Comparison of ENCODE assay signal across 4 cellular contexts in genomic region chr10:21628645-21629044, GRCh38.
DNase-seq lines count a peak whose midpoint lies in the region; ATAC-seq and TF ChIP-seq lines count a peak whose summit lies in the region.
"Not testable (repeated sequence)": the region's sequence is repeated elsewhere in the genome, so short reads cannot be mapped to it uniquely, and the experiment has no call there.

No MANE protein-coding gene starts in this region.

- H3K4me1 ChIP-seq in liver (ENCODE audit: control insufficient read depth in 4 of 4, insufficient read depth in 4 of 4, low read length in 3 of 4); right lobe of liver: not testable (repeated sequence)

- not testable (repeated sequence) for H3K4me3 ChIP-seq in liver (ENCODE audit: low read depth in 1 of 3, low read length in 3 of 3); right lobe of liver

- TF ChIP-seq CTCF in liver (IDR thresholded peaks at IDR 0.05; ENCODE audit: low read depth, low read length, missing input control); right lobe of liver (IDR thresholded peaks at IDR 0.05): not testable (repeated sequence)

- not testable (repeated sequence) for H3K36me3 ChIP-seq in liver (ENCODE audit: control insufficient read depth in 4 of 4, insufficient read depth in 3 of 4, low read depth in 1 of 4, low read length in 3 of 4); right lobe of liver

- TF ChIP-seq POLR2A in right lobe of liver (IDR thresholded peaks at IDR 0.05), result not testable (repeated sequence)

- not testable (repeated sequence) for H3K27ac Mint-ChIP-seq in activated CD4-positive, alpha-beta T cell treated with anti-CD3 and anti-CD28 coated beads, Interleukin-2, amount 10 ng/mL, durations not matched to agents 24 days and 14 days

- WGBS in liver, result 87% methylated on average over 8 of the region's 8 CpGs
- 100% methylated on average over 1 of the region's 8 CpGs for WGBS in right lobe of liver (ENCODE audit: insufficient coverage, low coverage, low lambda C conversion rate, missing lambda C conversion rate)

- not testable (repeated sequence) for H3K9me3 ChIP-seq in liver (ENCODE audit: control insufficient read depth in 4 of 4, low read length in 3 of 4); right lobe of liver

- peak; percentile 67 for ATAC-seq in left lobe of liver
- ATAC-seq in right lobe of liver, result peak in 3 of 4 donors; percentile 40 to 64 (median 53)

- not testable (repeated sequence) for H3K27ac ChIP-seq in liver (ENCODE audit: low read depth in 1 of 2, low read length in 2 of 2); right lobe of liver

- not testable (repeated sequence) for H3K27me3 Mint-ChIP-seq in activated CD4-positive, alpha-beta T cell treated with anti-CD3 and anti-CD28 coated beads, Interleukin-2, amount 10 ng/mL, durations not matched to agents 24 days and 14 days

- not testable (repeated sequence) for H3K9ac ChIP-seq in liver (ENCODE audit: low read depth in 1 of 2, low read length in 2 of 2)

- H3K4me3 Mint-ChIP-seq in activated CD4-positive, alpha-beta T cell treated with anti-CD3 and anti-CD28 coated beads, Interleukin-2, amount 10 ng/mL, durations not matched to agents 24 days and 14 days, result not testable (repeated sequence)

- peaks cover 62% of the 10 kb centered on the region for H3K36me3 Mint-ChIP-seq in activated CD4-positive, alpha-beta T cell treated with anti-CD3 and anti-CD28 coated beads, Interleukin-2, amount 10 ng/mL, durations not matched to agents 24 days and 14 days (ENCODE audit: low read depth)

- DNase-seq in activated CD4-positive, alpha-beta T cell treated with anti-CD3 and anti-CD28 coated beads, Interleukin-2, amount 10 ng/mL, durations not matched to agents 24 days and 14 days, result peak; percentile 10
- not testable (repeated sequence) for DNase-seq in left lobe of liver (ENCODE audit: low spot score); right lobe of liver

- intact Hi-C loops in activated CD4-positive, alpha-beta T cell treated with anti-CD3 and anti-CD28 coated beads, Interleukin-2, amount 10 ng/mL, durations not matched to agents 24 days and 14 days (cut with micrococcal nuclease); right lobe of liver (cut with DNase I): not testable (repeated sequence)

- H3K4me1 Mint-ChIP-seq in activated CD4-positive, alpha-beta T cell treated with anti-CD3 and anti-CD28 coated beads, Interleukin-2, amount 10 ng/mL, durations not matched to agents 24 days and 14 days, result peaks cover 28% of the 10 kb centered on the region

- not testable (repeated sequence) for H3K27me3 ChIP-seq in liver (ENCODE audit: control insufficient read depth in 4 of 4, insufficient read depth in 4 of 4, low read length in 3 of 4); right lobe of liver

- H3K9me3 Mint-ChIP-seq in activated CD4-positive, alpha-beta T cell treated with anti-CD3 and anti-CD28 coated beads, Interleukin-2, amount 10 ng/mL, durations not matched to agents 24 days and 14 days, result peaks cover 14% of the 10 kb centered on the region

- TF ChIP-seq RAD21 in liver (IDR thresholded peaks at IDR 0.05), result not testable (repeated sequence)

TF ChIP-seq in liver, 16 proteins besides CTCF, POLR2A, EP300 and RAD21:
- TF ChIP-seq RXRA (IDR thresholded peaks at IDR 0.05), result peak in 1 of 2 donors; percentile 23
- TF ChIP-seq HNF4A (conservative IDR thresholded peaks at IDR 0.05), result peak; percentile 31 to 57
